Comparison of ENCODE assay signal across 9 cellular contexts in the genomic region with DNA sequence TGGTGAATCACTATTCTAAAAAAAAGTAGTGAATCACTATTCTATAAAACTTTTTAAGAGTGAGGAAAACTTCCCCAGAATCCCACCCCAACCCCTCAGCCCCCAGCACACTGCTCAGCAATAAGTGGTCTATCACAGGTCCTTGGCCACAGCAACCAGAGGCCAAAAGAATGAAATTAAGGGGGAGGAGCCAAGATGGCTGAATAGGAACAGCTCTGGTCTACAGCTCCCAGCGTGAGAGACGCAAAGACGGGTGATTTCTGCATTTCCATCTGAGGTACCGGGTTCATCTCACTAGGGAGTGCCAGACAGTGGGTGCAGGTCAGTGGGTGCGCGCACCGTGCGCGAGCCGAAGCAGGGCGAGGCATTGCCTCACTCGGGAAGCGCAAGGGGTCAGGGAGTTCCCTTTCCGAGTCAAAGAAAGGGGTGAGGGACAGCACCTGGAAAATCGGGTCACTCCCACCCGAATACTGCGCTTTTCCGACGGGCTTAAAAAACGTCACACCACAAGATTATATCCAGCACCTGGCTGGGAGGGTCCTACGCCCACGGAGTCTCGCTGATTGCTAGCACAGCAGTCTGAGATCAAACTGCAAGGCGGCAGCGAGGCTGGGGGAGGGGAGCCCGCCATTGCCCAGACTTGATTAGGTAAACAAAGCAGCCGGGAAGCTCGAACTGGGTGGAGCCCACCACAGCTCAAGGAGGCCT. TPM values are rescaled to one million over a fixed set of nuclear protein-coding genes. Genes with fewer than 3 reads are reported as not detected.
"Had no signal": no experiment of that assay in that cellular context is flagged by ENCODE, and none has a peak within 500 bp of the region (broad histone marks: within the 10 kb centered on the region; RNA-seq: fewer than 3 reads in every experiment).

No MANE protein-coding gene starts in this region.

RNA-seq across cellular contexts. Expression of a gene that starts 46.2 kb away (rescaled TPM):
- total RNA-seq: activated CD4-positive, alpha-beta T cell treated with anti-CD3 and anti-CD28 coated beads for 36 hours; activated CD8-positive, alpha-beta memory T cell treated with anti-CD3 and anti-CD28 coated beads, Interleukin-2, amount 10 ng/mL, durations not matched to agents 7 days and 5 days; activated CD8-positive, alpha-beta T cell treated with anti-CD3 and anti-CD28 coated beads, Interleukin-2, amount 10 ng/mL, durations not matched to agents 7 days and 5 days; activated T-helper 2 cell treated with anti-CD3 and anti-CD28 coated beads, Interferon-gamma antibody, Interleukin-2, Interleukin-4, amounts not matched to agents 10 μg/mL and 5 μg/mL and 100 μg/mL, durations not matched to agents 14 hours and 24 hours and 36 hours; foreskin keratinocyte; kidney epithelial cell; naive thymus-derived CD8-positive, alpha-beta T cell; sigmoid colon had no signal
- polyA plus RNA-seq: foreskin keratinocyte; heart right ventricle; naive thymus-derived CD8-positive, alpha-beta T cell had no signal
